ENCODE assay signal across 9 cellular contexts in genomic region chr12:47085815-47086252, GRCh38. TPM values are rescaled to one million over a fixed set of nuclear protein-coding genes. Genes with fewer than 3 reads are reported as not detected.
DNase-seq lines count a peak whose midpoint lies in the region; ATAC-seq, FAIRE-seq and TF ChIP-seq lines count a peak whose summit lies in the region.
"Had no signal": no experiment of that assay in that cellular context is flagged by ENCODE, and none has a peak within 500 bp of the region (broad histone marks: within the 10 kb centered on the region; RNA-seq: fewer than 3 reads in every experiment).

No MANE protein-coding gene starts in this region.

- no peak overlapping the region for H3K4me3 ChIP-seq in A673 (ENCODE audit: low read depth, low read length, poor library complexity, severe bottlenecking)
- H3K4me3 ChIP-seq in left lung: no peak overlapping the region

- H3K9me3 ChIP-seq in A673 (ENCODE audit: low read depth, low read length, poor library complexity, severe bottlenecking) (no peaks in the 10 kb centered on the region), left lung (no peaks in the 10 kb centered on the region)

- intact Hi-C loops in A673 (cut with micrococcal nuclease; ENCODE audit: unreplicated experiment) (no loop called here), left lung (cut with DNase I) (no loop called here)

- H3K27ac ChIP-seq in A673 (ENCODE audit: low read depth, low read length, poor library complexity, severe bottlenecking) (peak overlapping the region; percentile 76), left lung (peak overlapping the region in 1 of 2 donors; percentile 53)

- no TSS peak for BruUV-seq in A673 (replicated peaks; lab: Mats Ljungman, UMichigan)

- no peak for FAIRE-seq in D721Med (lab: Jason Lieb, UNC)

- DNase-seq in A673 (ENCODE audit: low spot score): peak; percentile 96
- peak; percentile 77 for DNase-seq in OCI-M1 (lab: John Stamatoyannopoulos, UW)
- DNase-seq in activated naive CD4-positive, alpha-beta T cell treated with anti-CD3 and anti-CD28 coated beads, Interleukin-2, amount 50 U/mL, for 72 hours (ENCODE audit: low spot score in 2 of 2): no peak
- DNase-seq in left lung: no peak
- no peak for DNase-seq in OCI-M2 (lab: John Stamatoyannopoulos, UW; ENCODE audit: unreplicated experiment)
- DNase-seq in DMS 273 (lab: John Stamatoyannopoulos, UW; ENCODE audit: unreplicated experiment): no peak
- DNase-seq in D721Med (ENCODE audit: insufficient read length, low spot score): no peak

- CTCF ChIA-PET in A673 (lab: Charles Lee): no interaction called here

- peaks cover 74% of the 10 kb centered on the region for H3K4me1 ChIP-seq in A673 (ENCODE audit: insufficient read depth, low read length, poor library complexity, severe bottlenecking)
- H3K4me1 ChIP-seq in left lung: peaks cover 5 to 64% of the 10 kb centered on the region in 2 donors

- H3K36me3 ChIP-seq in A673 (ENCODE audit: insufficient read depth, low read length, poor library complexity, severe bottlenecking): no peaks in the 10 kb centered on the region
- no peaks in the 10 kb centered on the region for H3K36me3 ChIP-seq in left lung

- H3K9me3 Mint-ChIP-seq in activated naive CD4-positive, alpha-beta T cell treated with anti-CD3 and anti-CD28 coated beads, Interleukin-2, amount 50 U/mL, for 72 hours: peaks cover 3 to 10% of the 10 kb centered on the region in 2 donors

- H3K27me3 ChIP-seq in A673 (replicated peaks; ENCODE audit: insufficient read depth, low read depth, low read length, poor library complexity) (no peaks in the 10 kb centered on the region), left lung (no peaks in the 10 kb centered on the region)

- TF ChIP-seq CTCF in A673 (conservative IDR thresholded peaks at IDR 0.05; ENCODE audit: low read depth, low read length) (no peak), left lung (IDR thresholded peaks at IDR 0.05) (no peak), D721Med (IDR thresholded peaks at IDR 0.05; ENCODE audit: insufficient read depth, missing control alignments) (no peak)

- peak; percentile 55 for ATAC-seq in GM21786 (IDR thresholded peaks at IDR 0.05; ENCODE audit: unreplicated experiment)
- peak; percentile 74 to 77 for ATAC-seq in activated naive CD4-positive, alpha-beta T cell treated with anti-CD3 and anti-CD28 coated beads, Interleukin-2, amount 50 U/mL, for 72 hours
- peak; percentile 51 for ATAC-seq in left lung

- POLR2A ChIA-PET in A673 (lab: Charles Lee; ENCODE audit: low non-redundant PET): no interaction called here

- peak overlapping the region in 1 of 2 donors; percentile 83 for H3K27ac Mint-ChIP-seq in activated naive CD4-positive, alpha-beta T cell treated with anti-CD3 and anti-CD28 coated beads, Interleukin-2, amount 50 U/mL, for 72 hours
- H3K27ac Mint-ChIP-seq: brain had no signal

- peaks cover 6 to 15% of the 10 kb centered on the region in 2 donors for H3K36me3 Mint-ChIP-seq in activated naive CD4-positive, alpha-beta T cell treated with anti-CD3 and anti-CD28 coated beads, Interleukin-2, amount 50 U/mL, for 72 hours
- H3K36me3 Mint-ChIP-seq: brain had no signal

RNA-seq across cellular contexts. Expression of gene AMIGO2, which starts 6.1 kb away (rescaled TPM):
- total RNA-seq in A673 (2021) (10.9 and 16.7 TPM in 2 replicates), left lung (10 to 100 TPM; 15.4 to 17.6 TPM)
- total RNA-seq in activated naive CD4-positive, alpha-beta T cell treated with anti-CD3 and anti-CD28 coated beads, Interleukin-2, amount 50 U/mL, for 72 hours: 10 to 100 TPM; 11.8 to 39.2 TPM

RNA-seq across cellular contexts. Expression of gene PCED1B, which starts 6.4 kb away (rescaled TPM):
- total RNA-seq in A673 (2021) (2.1 and 3.1 TPM in 2 replicates), left lung (1 to 10 TPM; 4.8 to 8.1 TPM)
- total RNA-seq in activated naive CD4-positive, alpha-beta T cell treated with anti-CD3 and anti-CD28 coated beads, Interleukin-2, amount 50 U/mL, for 72 hours: 100 to 1,000 TPM in 1 of 2 donors, 10 to 100 TPM in 1; 92.5 to 149 TPM

Comparison
In these comparisons a context has a peak if more than half of its experiments do, and no peak if none do; other contexts are left out.
1. DNase-seq: peak in A673 (single experiment) and OCI-M1 (single experiment); none in activated naive CD4-positive, alpha-beta T cell treated with anti-CD3 and anti-CD28 coated beads, Interleukin-2, amount 50 U/mL, for 72 hours (0 of 2), left lung (0 of 2), OCI-M2 (single experiment), DMS 273 (single experiment) and D721Med (single experiment).
2. RNA of gene PCED1B, which starts 6.4 kb away (total RNA-seq): 92.5 to 149 TPM in activated naive CD4-positive, alpha-beta T cell treated with anti-CD3 and anti-CD28 coated beads, Interleukin-2, amount 50 U/mL, for 72 hours; 4.8 to 8.1 TPM in left lung and 2.1 to 3.1 TPM in A673; every median in the first group is over 10 times any median in the second.
3. Peak in every context shown above with its lines, with median percentiles within 50 percentile points of each other: ATAC-seq.